ENCODE assay signal across 1 cellular context in genomic region chr3:52195823-52196331, GRCh38.
TF ChIP-seq lines count a peak whose summit lies in the region.

No MANE protein-coding gene starts in this region.

TF ChIP-seq in GM23338, 12 proteins besides CTCF, POLR2A, EP300 and RAD21 (continued from another document):
- TF ChIP-seq ZNF462 (CRISPR knock-in tag; IDR thresholded peaks at IDR 0.05) (no peak), ZNF331 (CRISPR knock-in tag; IDR thresholded peaks at IDR 0.05; ENCODE audit: low read depth) (no peak), EZH2 (IDR thresholded peaks at IDR 0.05; ENCODE audit: low read depth, unreplicated experiment) (no peak), ETS1 (IDR thresholded peaks at IDR 0.05) (no peak), NANOG (IDR thresholded peaks at IDR 0.05; ENCODE audit: borderline replicate concordance) (no peak), EZH2phosphoT487 (IDR thresholded peaks at IDR 0.05; ENCODE audit: unreplicated experiment) (no peak), CREB1 (CRISPR knock-in tag; IDR thresholded peaks at IDR 0.05; ENCODE audit: low read depth) (no peak)
TF ChIP-seq in GM23338: peak in this region for 0.
